ENCODE assay signal across 26 cellular contexts in genomic region chr15:58287891-58288290, GRCh38.
DNase-seq lines count a peak whose midpoint lies in the region; ATAC-seq, FAIRE-seq and TF ChIP-seq lines count a peak whose summit lies in the region.
"Had no signal": no experiment of that assay in that cellular context is flagged by ENCODE, and none has a peak within 500 bp of the region (broad histone marks: within the 10 kb centered on the region; RNA-seq: fewer than 3 reads in every experiment).

No MANE protein-coding gene starts in this region.

- H3K27ac ChIP-seq in HepG2 (ENCODE audit: extremely low read length, insufficient read depth, low read length) (no peak overlapping the region), right lobe of liver (no peak overlapping the region), IMR-90 (ENCODE audit: insufficient read depth, low read length) (no peak overlapping the region), K562 (ENCODE audit: extremely low read depth, low read depth, low read length) (no peak overlapping the region), mesendoderm (ENCODE audit: low read depth, low read length) (no peak overlapping the region), H9 (ENCODE audit: insufficient read length, low read depth, low read length) (no peak overlapping the region)
- H3K27ac ChIP-seq: 22Rv1, BLaER1 had no signal

- no peaks in the 10 kb centered on the region for H3K79me2 ChIP-seq in HepG2 (ENCODE audit: insufficient read depth, low read length)
- H3K79me2 ChIP-seq in K562 (ENCODE audit: control insufficient read depth, insufficient read depth, low read length) = no peaks in the 10 kb centered on the region
- H3K79me2 ChIP-seq in mesendoderm (ENCODE audit: control insufficient read depth, insufficient read depth, low read length) = no peaks in the 10 kb centered on the region
- no peaks in the 10 kb centered on the region for H3K79me2 ChIP-seq in H9 (ENCODE audit: insufficient read depth, low read length)

- no peak overlapping the region for H2BK120ac ChIP-seq in IMR-90 (ENCODE audit: low read depth, low read length)
- no peak overlapping the region for H2BK120ac ChIP-seq in mesendoderm (ENCODE audit: low read depth, low read length)
- H2BK120ac ChIP-seq in H9 (ENCODE audit: low read depth, low read length, poor library complexity, severe bottlenecking) = no peak overlapping the region

- TF ChIP-seq POLR2A in HepG2 (IDR thresholded peaks at IDR 0.05; ENCODE audit: insufficient read depth in 1 of 2, low read depth in 2 of 2, low read length in 2 of 2) (no peak), right lobe of liver (IDR thresholded peaks at IDR 0.05) (no peak), IMR-90 (IDR thresholded peaks at IDR 0.05; ENCODE audit: low read depth, low read length) (no peak), K562 (conservative IDR thresholded peaks at IDR 0.05) (no peak)

- POLR2A ChIA-PET in HepG2 (lab: Yijun Ruan, JAX) = interaction anchor here (3.9 kb wide), 1 partner anchor 44 kb away, joined by 45 read pairs; no protein-coding TSS in a partner anchor
- POLR2A ChIA-PET in IMR-90 (lab: Charles Lee; ENCODE audit: unreplicated experiment) = no interaction called here
- POLR2A ChIA-PET in K562 (lab: Yijun Ruan, JAX) = no interaction called here

- BruUV-seq in HepG2 (replicated peaks; lab: Mats Ljungman, UMichigan) = no TSS peak
- BruUV-seq in IMR-90 (replicated peaks; lab: Mats Ljungman, UMichigan) = no TSS peak
- no TSS peak for BruUV-seq in K562 (replicated peaks; lab: Mats Ljungman, UMichigan)

- H2BK12ac ChIP-seq in H9 (ENCODE audit: insufficient read length, low read depth, low read length) = no peak overlapping the region

- no peaks in the 10 kb centered on the region for H3K23me2 ChIP-seq in H9 (ENCODE audit: insufficient read length, low read depth, low read length, poor library complexity, severe bottlenecking)

- H2BK15ac ChIP-seq in IMR-90 (ENCODE audit: low read depth, low read length) = no peak overlapping the region
- no peak overlapping the region for H2BK15ac ChIP-seq in mesendoderm (replicated peaks; ENCODE audit: low read depth)
- no peak overlapping the region for H2BK15ac ChIP-seq in H9 (ENCODE audit: low read depth, low read length)

- ATAC-seq in HepG2 (no peak), right lobe of liver (no peak), IMR-90 (ENCODE audit: low read depth) (no peak), K562 (no peak)

- TF ChIP-seq RAD21 in HepG2 (CRISPR knock-in tag; IDR thresholded peaks at IDR 0.05) = no peak
- TF ChIP-seq RAD21 in IMR-90 (IDR thresholded peaks at IDR 0.05; ENCODE audit: low read length) = no peak
- no peak for TF ChIP-seq RAD21 in K562 (CRISPR knock-in tag; conservative IDR thresholded peaks at IDR 0.05 in 1 of 2, IDR thresholded peaks at IDR 0.05 in 1 of 2)

- TF ChIP-seq EP300 in HepG2 (IDR thresholded peaks at IDR 0.05; ENCODE audit: low read depth in 2 of 2, low read length in 2 of 2) = no peak
- no peak for TF ChIP-seq EP300 in HepG2 (CRISPR knock-in tag; IDR thresholded peaks at IDR 0.05; ENCODE audit: borderline replicate concordance)
- no peak for TF ChIP-seq EP300 in K562 (IDR thresholded peaks at IDR 0.05; ENCODE audit: low read length)

- H3K4ac ChIP-seq in IMR-90 (ENCODE audit: low read depth, low read length) = no peak overlapping the region
- no peak overlapping the region for H3K4ac ChIP-seq in mesendoderm (ENCODE audit: low read depth, low read length)
- no peak overlapping the region for H3K4ac ChIP-seq in H9 (ENCODE audit: low read depth, low read length)

- H2AK5ac ChIP-seq in IMR-90 (ENCODE audit: low read depth, low read length) (no peak overlapping the region), mesendoderm (ENCODE audit: low read length) (no peak overlapping the region), H9 (ENCODE audit: insufficient read length, low read length) (no peak overlapping the region)

- no peak overlapping the region for H3K56ac ChIP-seq in IMR-90 (ENCODE audit: extremely low read depth, insufficient read depth, low read length)
- H3K56ac ChIP-seq in mesendoderm (ENCODE audit: low read length) = no peak overlapping the region
- no peak overlapping the region for H3K56ac ChIP-seq in H9 (ENCODE audit: insufficient read length, low read depth, low read length)

- dilution Hi-C loops in IMR-90 (cut with HindIII; ENCODE audit: low sequenced_read_pairs, unreplicated experiment) = no loop called here

- H4K91ac ChIP-seq in IMR-90 (ENCODE audit: insufficient read depth, low read depth, low read length) = no peak overlapping the region
- H4K91ac ChIP-seq in H9 (ENCODE audit: insufficient read length, low read depth, low read length) = no peak overlapping the region

- CTCF ChIA-PET in HepG2 (lab: Yijun Ruan, JAX; ENCODE audit: low intra/inter-chr PET ratio, low total read pairs) = no interaction called here
- CTCF ChIA-PET in IMR-90 (lab: Yijun Ruan, JAX) = no interaction called here
- CTCF ChIA-PET in K562 (lab: Yijun Ruan, JAX; ENCODE audit: low intra/inter-chr PET ratio) = no interaction called here

- DNase-seq in HepG2 (ENCODE audit: low spot score) = no peak
- no peak for DNase-seq in right lobe of liver
- DNase-seq in IMR-90 = no peak
- no peak for DNase-seq in K562 (ENCODE audit: extremely low read depth in 1 of 4, low spot score in 3 of 4)
- no peak for DNase-seq in NCI-H128 (lab: John Stamatoyannopoulos, UW; ENCODE audit: unreplicated experiment)
- no peak for DNase-seq in mesendoderm
- no peak for DNase-seq in H9
- DNase-seq: ACHN; BE2C; C1 segment of cervical spinal cord; CD4-positive, alpha-beta memory T cell; CD4-positive, CD25-positive, alpha-beta regulatory T cell; CD8-positive, alpha-beta memory T cell; COR-L47; DMS 273 treated with DMSO at 0.1 percent for 48 hours; DMS153; DMS53; DMS79; DND-41; EL; GDM1 had no signal

- peaks cover 2 to 5% of the 10 kb centered on the region in 2 experiments; a peak in 1 of 5 replicates for H3K9me3 Mint-ChIP-seq in H9
- H3K9me3 Mint-ChIP-seq: CD4-positive, alpha-beta memory T cell had no signal

- H3K4me1 Mint-ChIP-seq in H9 = peaks cover 14 to 21% of the 10 kb centered on the region in 2 experiments

- no peak overlapping the region for H3K14ac ChIP-seq in IMR-90 (replicated peaks; ENCODE audit: low read depth, low read length)
- no peak overlapping the region for H3K14ac ChIP-seq in H9 (ENCODE audit: insufficient read depth, low read length)

- H3K4me3 Mint-ChIP-seq in H9 = no peak overlapping the region
- H3K4me3 Mint-ChIP-seq: CD14-positive monocyte; CD4-positive, alpha-beta memory T cell; CD4-positive, CD25-positive, alpha-beta regulatory T cell; CD8-positive, alpha-beta memory T cell had no signal

- no peak overlapping the region for H3K18ac ChIP-seq in IMR-90 (ENCODE audit: low read depth, low read length)
- no peak overlapping the region for H3K18ac ChIP-seq in mesendoderm (ENCODE audit: low read length)
- no peak overlapping the region for H3K18ac ChIP-seq in H9 (ENCODE audit: insufficient read length, low read depth, low read length)

- no peak overlapping the region for H3K4me2 ChIP-seq in HepG2 (ENCODE audit: low read depth, low read length)
- no peak overlapping the region for H3K4me2 ChIP-seq in IMR-90 (ENCODE audit: low read depth, low read length)
- no peak overlapping the region for H3K4me2 ChIP-seq in K562 (ENCODE audit: insufficient read depth, low read length)
- no peak overlapping the region for H3K4me2 ChIP-seq in mesendoderm (ENCODE audit: low read length)
- H3K4me2 ChIP-seq in H9 (ENCODE audit: insufficient read depth, insufficient read length, low read length) = no peak overlapping the region
- H3K4me2 ChIP-seq: BLaER1 had no signal

- H3K36me3 ChIP-seq in HepG2 (replicated peaks in 1 of 2; ENCODE audit: control insufficient read depth in 1 of 2, insufficient read depth in 2 of 2, low read length in 2 of 2) = no peaks in the 10 kb centered on the region
- H3K36me3 ChIP-seq in right lobe of liver = no peaks in the 10 kb centered on the region
- no peaks in the 10 kb centered on the region for H3K36me3 ChIP-seq in IMR-90 (ENCODE audit: control insufficient read depth, insufficient read depth, low read length)
- no peaks in the 10 kb centered on the region for H3K36me3 ChIP-seq in K562 (ENCODE audit: control insufficient read depth, insufficient read depth, low read length)
- H3K36me3 ChIP-seq in mesendoderm (ENCODE audit: control insufficient read depth, insufficient read depth, low read length) = no peaks in the 10 kb centered on the region
- H3K36me3 ChIP-seq: BE2C, BLaER1 had no signal

- H4K5ac ChIP-seq in IMR-90 (ENCODE audit: low read depth, low read length) = no peak overlapping the region
- H4K5ac ChIP-seq in mesendoderm (ENCODE audit: low read length) = no peak overlapping the region
- no peak overlapping the region for H4K5ac ChIP-seq in H9 (ENCODE audit: insufficient read length, low read depth, low read length)

- H3K27me3 Mint-ChIP-seq in H9 (ENCODE audit: low read depth) = no peaks in the 10 kb centered on the region
- H3K27me3 Mint-ChIP-seq: CD4-positive, alpha-beta memory T cell had no signal

- H2BK5ac ChIP-seq in IMR-90 (ENCODE audit: low read depth, low read length, poor library complexity, severe bottlenecking) (no peak overlapping the region), mesendoderm (ENCODE audit: low read length) (no peak overlapping the region), H9 (ENCODE audit: insufficient read length, low read length) (no peak overlapping the region)

- H2AFZ ChIP-seq in HepG2 (ENCODE audit: low read length) (no peak overlapping the region), IMR-90 (replicated peaks; ENCODE audit: low read length, poor library complexity) (no peak overlapping the region), K562 (ENCODE audit: low read depth, low read length) (no peak overlapping the region), H9 (ENCODE audit: low read length) (no peak overlapping the region)

- FAIRE-seq in HepG2 (lab: Jason Lieb, UNC) (no peak), K562 (lab: Jason Lieb, UNC) (no peak)
- FAIRE-seq: GM12891, GM19239 had no signal

- no peak overlapping the region for H3K9ac ChIP-seq in HepG2 (ENCODE audit: insufficient read depth, low read depth, low read length)
- H3K9ac ChIP-seq in IMR-90 (ENCODE audit: low read depth, low read length) = no peak overlapping the region
- H3K9ac ChIP-seq in K562 (ENCODE audit: insufficient read depth in 1 of 2, low read depth in 2 of 2, low read length in 2 of 2) = no peak overlapping the region
- no peak overlapping the region for H3K9ac ChIP-seq in mesendoderm (ENCODE audit: low read length)
- no peak overlapping the region for H3K9ac ChIP-seq in H9 (ENCODE audit: extremely low read depth, insufficient read length, low read length)
- H3K9ac ChIP-seq: BLaER1 had no signal

- H3K4me1 ChIP-seq in HepG2 (ENCODE audit: insufficient read depth, low read length) (peaks cover 36% of the 10 kb centered on the region), right lobe of liver (peaks cover 0 to 41% (median 14%) of the 10 kb centered on the region in 4 donors), IMR-90 (ENCODE audit: control insufficient read depth, insufficient read depth, low read length) (no peaks in the 10 kb centered on the region), K562 (replicated peaks in 1 of 2; ENCODE audit: control insufficient read depth in 2 of 2, insufficient read depth in 2 of 2, low read length in 2 of 2) (peaks cover 0 to 6% of the 10 kb centered on the region in 2 experiments; a peak in 1 of 5 replicates), mesendoderm (ENCODE audit: control insufficient read depth, low read depth, low read length) (no peaks in the 10 kb centered on the region), H9 (ENCODE audit: insufficient read depth, low read length) (no peaks in the 10 kb centered on the region)
- H3K4me1 ChIP-seq: BE2C, BLaER1 had no signal

- H3K23ac ChIP-seq in IMR-90 (ENCODE audit: low read depth, low read length) (no peak overlapping the region), mesendoderm (ENCODE audit: low read length) (no peak overlapping the region), H9 (ENCODE audit: insufficient read length, low read depth, low read length) (no peak overlapping the region)

- peaks cover 0 to 6% (median 0%) of the 10 kb centered on the region in 3 experiments; a peak in 2 of 7 replicates for H3K36me3 Mint-ChIP-seq in H9 (ENCODE audit: insufficient read depth in 1 of 3, low read depth in 3 of 3)
- H3K36me3 Mint-ChIP-seq: CD14-positive monocyte; CD4-positive, alpha-beta memory T cell; CD4-positive, CD25-positive, alpha-beta regulatory T cell; CD8-positive, alpha-beta memory T cell had no signal

- H3T11ph ChIP-seq in H9 (ENCODE audit: low read length) = no peak overlapping the region

- H3K9me3 ChIP-seq in HepG2 (ENCODE audit: low read length) (peaks cover 7% of the 10 kb centered on the region; the same call in 1 of the 2 replicates), right lobe of liver (no peaks in the 10 kb centered on the region), IMR-90 (ENCODE audit: control insufficient read depth, insufficient read depth, low read length) (peaks cover 9% of the 10 kb centered on the region), K562 (replicated peaks; ENCODE audit: control insufficient read depth, insufficient read depth, low read depth, low read length) (no peaks in the 10 kb centered on the region), H9 (ENCODE audit: control insufficient read depth, low read depth, low read length) (no peaks in the 10 kb centered on the region)
- H3K9me3 ChIP-seq: BE2C had no signal

- H4K20me1 ChIP-seq in HepG2 (ENCODE audit: insufficient read depth, low read length) (no peaks in the 10 kb centered on the region), IMR-90 (ENCODE audit: insufficient read depth, low read length) (no peaks in the 10 kb centered on the region), K562 (replicated peaks; ENCODE audit: control insufficient read depth, insufficient read depth, low read length) (no peaks in the 10 kb centered on the region), H9 (ENCODE audit: control insufficient read depth, insufficient read depth, insufficient read length) (no peaks in the 10 kb centered on the region)
- H4K20me1 ChIP-seq: BLaER1 had no signal

- H4K8ac ChIP-seq in IMR-90 (ENCODE audit: low read depth in 2 of 2, low read length in 2 of 2) = no peak overlapping the region
- H4K8ac ChIP-seq in mesendoderm (ENCODE audit: low read depth, low read length) = no peak overlapping the region
- no peak overlapping the region for H4K8ac ChIP-seq in H9 (replicated peaks; ENCODE audit: insufficient read length, low read depth, low read length)

- H3K27me3 ChIP-seq in HepG2 (ENCODE audit: control insufficient read depth in 1 of 2, insufficient read depth in 2 of 2, low read length in 2 of 2) (no peaks in the 10 kb centered on the region), right lobe of liver (no peaks in the 10 kb centered on the region), IMR-90 (ENCODE audit: control insufficient read depth, insufficient read depth, low read length) (no peaks in the 10 kb centered on the region), K562 (ENCODE audit: control insufficient read depth in 2 of 2, insufficient read depth in 2 of 2, low read length in 2 of 2) (no peaks in the 10 kb centered on the region), mesendoderm (ENCODE audit: insufficient read depth, low read length, poor library complexity) (no peaks in the 10 kb centered on the region), H9 (ENCODE audit: insufficient read depth, low read length) (no peaks in the 10 kb centered on the region)
- H3K27me3 ChIP-seq: BE2C, BLaER1 had no signal

- no peak overlapping the region for H3K27ac Mint-ChIP-seq in H9
- H3K27ac Mint-ChIP-seq: CD14-positive monocyte; CD4-positive, CD25-positive, alpha-beta regulatory T cell had no signal

- H3K9me1 ChIP-seq in IMR-90 (ENCODE audit: insufficient read depth, low read length) (no peaks in the 10 kb centered on the region), K562 (ENCODE audit: control insufficient read depth, insufficient read depth, low read length) (no peaks in the 10 kb centered on the region)

- H2AK9ac ChIP-seq in IMR-90 (replicated peaks; ENCODE audit: low read depth, low read length, poor library complexity) = no peak overlapping the region

- H2BK20ac ChIP-seq in IMR-90 (ENCODE audit: low read depth, low read length) = no peak overlapping the region
- no peak overlapping the region for H2BK20ac ChIP-seq in H9 (ENCODE audit: low read depth, low read length, poor library complexity, severe bottlenecking)

- H3K79me1 ChIP-seq in IMR-90 (ENCODE audit: low read depth in 1 of 2, low read length in 2 of 2) = no peaks in the 10 kb centered on the region
- H3K79me1 ChIP-seq in mesendoderm (ENCODE audit: low read length) = no peaks in the 10 kb centered on the region
- H3K79me1 ChIP-seq in H9 (ENCODE audit: insufficient read depth, low read depth, low read length, poor library complexity, severe bottlenecking) = no peaks in the 10 kb centered on the region

- H3K4me3 ChIP-seq in HepG2 (replicated peaks in 1 of 3; ENCODE audit: insufficient read depth in 1 of 3, low read depth in 2 of 3, low read length in 3 of 3) (no peak overlapping the region), right lobe of liver (no peak overlapping the region), IMR-90 (ENCODE audit: insufficient read depth, low read depth, low read length) (no peak overlapping the region), K562 (no peak overlapping the region), mesendoderm (ENCODE audit: low read length) (no peak overlapping the region)
- H3K4me3 ChIP-seq: BLaER1 had no signal

- TF ChIP-seq CTCF in HepG2 (CRISPR knock-in tag; IDR thresholded peaks at IDR 0.05) = no peak
- TF ChIP-seq CTCF in right lobe of liver (IDR thresholded peaks at IDR 0.05) = no peak
- TF ChIP-seq CTCF in IMR-90 (conservative IDR thresholded peaks at IDR 0.05; ENCODE audit: low read depth, low read length) = no peak
- TF ChIP-seq CTCF in K562 (IDR thresholded peaks at IDR 0.05 in 2 of 3, conservative IDR thresholded peaks at IDR 0.05 in 1 of 3; ENCODE audit: insufficient read depth in 2 of 3, low read depth in 1 of 3, low read length in 3 of 3) = no peak
- TF ChIP-seq CTCF in H9 (conservative IDR thresholded peaks at IDR 0.05) = no peak

- in situ Hi-C loops in HepG2 (cut with HindIII; ENCODE audit: extremely low pct_ligation_motif_present, low pct_unique_long_range_greater_than_20kb) = no loop called here
- in situ Hi-C loops in IMR-90 (cut with MboI; ENCODE audit: low sequenced_read_pairs) = no loop called here
- in situ Hi-C loops in K562 (cut with MboI) = no loop called here

- 86% methylated on average over 2 of the region's 2 CpGs for WGBS in HepG2 (ENCODE audit: low lambda C conversion rate)
- 96% methylated on average over 2 of the region's 2 CpGs for WGBS in right lobe of liver (ENCODE audit: insufficient coverage, low coverage, low lambda C conversion rate, missing lambda C conversion rate)
- no CpG with 5 or more reads among the region's 2 CpGs for WGBS in IMR-90 (ENCODE audit: extremely low coverage in 2 of 2, insufficient read length in 1 of 2), 2 experiments
- 57% methylated on average over 2 of the region's 2 CpGs for WGBS in K562 (ENCODE audit: insufficient coverage, low coverage, missing lambda C conversion rate)
- no CpG with 5 or more reads among the region's 2 CpGs for WGBS in mesendoderm (ENCODE audit: extremely low coverage, insufficient coverage, low lambda C conversion rate)
- WGBS in H9 (ENCODE audit: extremely low coverage, insufficient read length, low lambda C conversion rate) = no CpG with 5 or more reads among the region's 2 CpGs

- intact Hi-C loops in HepG2 (cut with micrococcal nuclease; ENCODE audit: unreplicated experiment) (loop anchor here (10.0 kb wide), 1 partner anchor 47 kb away; no protein-coding TSS in a partner anchor), right lobe of liver (cut with DNase I) (no loop called here), IMR-90 (cut with micrococcal nuclease) (no loop called here), K562 (cut with micrococcal nuclease) (no loop called here)

Comparison
In these comparisons a context has a peak if more than half of its experiments do, and no peak if none do; other contexts are left out.
1. Of the 241 proteins assayed by ChIP-seq in both HepG2 and K562: peak only in HepG2: MAFF and MAFK; only in K562: none; in both: none; in neither: 239.